In genomic region chr12:10722502-10722904, GRCh38 we compare ENCODE assay signal across 7 cellular contexts. TPM values are rescaled to one million over a fixed set of nuclear protein-coding genes. Genes with fewer than 3 reads are reported as not detected.
DNase-seq lines count a peak whose midpoint lies in the region; ATAC-seq and TF ChIP-seq lines count a peak whose summit lies in the region.

No MANE protein-coding gene starts in this region.

- TF ChIP-seq CTCF in foreskin fibroblast (IDR thresholded peaks at IDR 0.05; ENCODE audit: low read depth, low read length), result no peak
- TF ChIP-seq CTCF in neutrophil (IDR thresholded peaks at IDR 0.05), result no peak
- TF ChIP-seq CTCF in transverse colon (IDR thresholded peaks at IDR 0.05), result peak; percentile 18 to 63 (median 27)

- peaks cover 27% of the 10 kb centered on the region for H3K27me3 Mint-ChIP-seq in activated T-helper 2 cell treated with anti-CD3 and anti-CD28 coated beads, Interferon-gamma antibody, Interleukin-2, Interleukin-4, amounts not matched to agents 10 μg/mL and 5 μg/mL and 100 μg/mL, durations not matched to agents 14 hours and 24 hours and 36 hours (ENCODE audit: low read depth)

- H3K27ac ChIP-seq in neutrophil (peak overlapping the region; percentile 1), transverse colon (peak overlapping the region; percentile 96 to 98 (median 98))

- H3K36me3 ChIP-seq in neutrophil (no peaks in the 10 kb centered on the region), transverse colon (no peaks in the 10 kb centered on the region)

- H3K4me3 ChIP-seq in foreskin fibroblast (ENCODE audit: low read depth in 1 of 2, low read length in 2 of 2), result peak overlapping the region; percentile 71 to 76
- peak overlapping the region; percentile 56 to 60 for H3K4me3 ChIP-seq in neutrophil (ENCODE audit: low read depth in 1 of 2, low read length in 1 of 2)
- H3K4me3 ChIP-seq in transverse colon, result peak overlapping the region; percentile 82 to 96 (median 88)

- peaks cover 41% of the 10 kb centered on the region for H3K4me1 Mint-ChIP-seq in activated T-helper 2 cell treated with anti-CD3 and anti-CD28 coated beads, Interferon-gamma antibody, Interleukin-2, Interleukin-4, amounts not matched to agents 10 μg/mL and 5 μg/mL and 100 μg/mL, durations not matched to agents 14 hours and 24 hours and 36 hours (ENCODE audit: low read depth)

- H3K27me3 ChIP-seq in neutrophil (peaks cover 57% of the 10 kb centered on the region), transverse colon (no peaks in the 10 kb centered on the region)

- in situ Hi-C loops in transverse colon (cut with MboI; ENCODE audit: low pct_ligation_motif_present in 1 of 4, low pct_unique_long_range_greater_than_20kb in 1 of 4, low sequenced_read_pairs in 3 of 4), result no loop called here

- DNase-seq in NCI-H69 (lab: John Stamatoyannopoulos, UW) (peak; percentile 4), foreskin fibroblast (peak; percentile 68 to 86), transverse colon (peak; percentile 43)
- DNase-seq in activated T-helper 2 cell treated with anti-CD3 and anti-CD28 coated beads, Interferon-gamma antibody, Interleukin-2, Interleukin-4, amounts not matched to agents 10 μg/mL and 5 μg/mL and 100 μg/mL, durations not matched to agents 14 hours and 24 hours and 36 hours (ENCODE audit: low spot score), result peak; percentile 29

- no peaks in the 10 kb centered on the region for H3K9me3 ChIP-seq in neutrophil
- no peaks in the 10 kb centered on the region for H3K9me3 ChIP-seq in transverse colon

- no peak for TF ChIP-seq EP300 in transverse colon (IDR thresholded peaks at IDR 0.05; ENCODE audit: low read depth)

- no peaks in the 10 kb centered on the region for H3K9me3 Mint-ChIP-seq in activated T-helper 2 cell treated with anti-CD3 and anti-CD28 coated beads, Interferon-gamma antibody, Interleukin-2, Interleukin-4, amounts not matched to agents 10 μg/mL and 5 μg/mL and 100 μg/mL, durations not matched to agents 14 hours and 24 hours and 36 hours

- ATAC-seq in GM18511 (IDR thresholded peaks at IDR 0.05; ENCODE audit: unreplicated experiment), result peak; percentile 52
- ATAC-seq in HG02571 (IDR thresholded peaks at IDR 0.05; ENCODE audit: unreplicated experiment), result peak; percentile 42

- WGBS in transverse colon (ENCODE audit: low coverage in 1 of 2), 2 donors, result 0 to 6% methylated on average over 3 to 15 of the region's 36 CpGs

- H3K4me1 ChIP-seq in neutrophil (ENCODE audit: control insufficient read depth in 1 of 2, insufficient read depth in 1 of 2, low read depth in 1 of 2, low read length in 1 of 2) (peaks cover 19 to 21% of the 10 kb centered on the region in 2 experiments), transverse colon (peaks cover 20 to 52% (median 46%) of the 10 kb centered on the region in 4 donors)

- peaks cover 10% of the 10 kb centered on the region for H3K36me3 Mint-ChIP-seq in activated T-helper 2 cell treated with anti-CD3 and anti-CD28 coated beads, Interferon-gamma antibody, Interleukin-2, Interleukin-4, amounts not matched to agents 10 μg/mL and 5 μg/mL and 100 μg/mL, durations not matched to agents 14 hours and 24 hours and 36 hours (ENCODE audit: low read depth)

- TF ChIP-seq POLR2A in transverse colon (IDR thresholded peaks at IDR 0.05), result no peak

- intact Hi-C loops in activated T-helper 2 cell treated with anti-CD3 and anti-CD28 coated beads, Interferon-gamma antibody, Interleukin-2, Interleukin-4, amounts not matched to agents 10 μg/mL and 5 μg/mL and 100 μg/mL, durations not matched to agents 14 hours and 24 hours and 36 hours (cut with micrococcal nuclease), result loop anchor here (1.0 to 5.0 kb wide), 5 partner anchors 28 to 1770 kb away; partner anchors contain the start of genes GABARAPL1, MAGOHB and STYK1
- intact Hi-C loops in transverse colon (cut with DNase I; ENCODE audit: low total_unique reads), result no loop called here

- peak overlapping the region; percentile 94 for H3K4me3 Mint-ChIP-seq in activated T-helper 2 cell treated with anti-CD3 and anti-CD28 coated beads, Interferon-gamma antibody, Interleukin-2, Interleukin-4, amounts not matched to agents 10 μg/mL and 5 μg/mL and 100 μg/mL, durations not matched to agents 14 hours and 24 hours and 36 hours (ENCODE audit: low read depth)

- H3K27ac Mint-ChIP-seq in activated T-helper 2 cell treated with anti-CD3 and anti-CD28 coated beads, Interferon-gamma antibody, Interleukin-2, Interleukin-4, amounts not matched to agents 10 μg/mL and 5 μg/mL and 100 μg/mL, durations not matched to agents 14 hours and 24 hours and 36 hours, result peak overlapping the region; percentile 96

RNA-seq across cellular contexts. Expression of gene YBX3, which starts 0.6 kb away (rescaled TPM):
- 146 and 150 TPM in 2 replicates for total RNA-seq in activated T-helper 2 cell treated with anti-CD3 and anti-CD28 coated beads, Interferon-gamma antibody, Interleukin-2, Interleukin-4, amounts not matched to agents 10 μg/mL and 5 μg/mL and 100 μg/mL, durations not matched to agents 14 hours and 24 hours and 36 hours
- total RNA-seq in transverse colon, result 100 to 1,000 TPM; 137 to 537 (median 236) TPM

RNA-seq across cellular contexts. Expression of gene STYK1, which starts 48.7 kb away (rescaled TPM):
- total RNA-seq in activated T-helper 2 cell treated with anti-CD3 and anti-CD28 coated beads, Interferon-gamma antibody, Interleukin-2, Interleukin-4, amounts not matched to agents 10 μg/mL and 5 μg/mL and 100 μg/mL, durations not matched to agents 14 hours and 24 hours and 36 hours, result not detected in 2 replicates
- 10 to 100 TPM in 3 of 4 donors, 1 to 10 TPM in 1; 8.4 to 41.6 (median 19.2) TPM for total RNA-seq in transverse colon

Comparison
In these comparisons a context has a peak if more than half of its experiments do, and no peak if none do; other contexts are left out.
1. Peak in every context shown above with its lines: DNase-seq, ATAC-seq, H3K4me3 ChIP-seq and H3K27ac ChIP-seq.
2. DNase-seq: peak in every context shown above with its lines; median percentile 77 in foreskin fibroblast; 43 in transverse colon; 29 in activated T-helper 2 cell treated with anti-CD3 and anti-CD28 coated beads, Interferon-gamma antibody, Interleukin-2, Interleukin-4, amounts not matched to agents 10 μg/mL and 5 μg/mL and 100 μg/mL, durations not matched to agents 14 hours and 24 hours and 36 hours; 4 in NCI-H69.
3. CTCF ChIP-seq: peak in transverse colon (5 of 5); none in foreskin fibroblast (single experiment) and neutrophil (single experiment).